Comparison of ENCODE assay signal across 21 cellular contexts in the genomic region with DNA sequence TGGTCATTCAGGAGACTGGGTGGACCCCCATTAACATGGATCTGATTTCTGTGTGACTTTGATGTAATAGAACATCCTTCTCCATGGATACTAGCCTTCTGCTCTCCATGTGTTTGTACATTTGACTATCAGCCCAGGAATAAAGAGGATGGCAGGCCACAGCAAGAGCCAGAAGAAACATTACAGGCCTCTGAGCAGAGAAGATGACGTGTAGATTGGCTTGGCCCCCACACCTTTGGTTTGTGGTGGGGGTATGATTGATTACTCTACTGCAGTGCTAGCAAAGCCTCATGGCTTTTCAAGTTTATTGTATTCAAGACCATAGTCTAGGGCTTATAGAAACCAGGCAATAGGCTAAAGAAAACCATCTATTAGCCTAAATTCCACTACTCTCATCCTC.
DNase-seq lines count a peak whose midpoint lies in the region; ATAC-seq and TF ChIP-seq lines count a peak whose summit lies in the region.
"Had no signal": no experiment of that assay in that cellular context is flagged by ENCODE, and none has a peak within 500 bp of the region (broad histone marks: within the 10 kb centered on the region; RNA-seq: fewer than 3 reads in every experiment).

No MANE protein-coding gene starts in this region.

- H3K9me1 ChIP-seq in IMR-90 (ENCODE audit: insufficient read depth, low read length) = peaks cover 6% of the 10 kb centered on the region; the same call in 1 of the 2 replicates

- no peak overlapping the region for H3K56ac ChIP-seq in IMR-90 (ENCODE audit: extremely low read depth, insufficient read depth, low read length)

- H4K8ac ChIP-seq in IMR-90 (ENCODE audit: low read depth in 2 of 2, low read length in 2 of 2) (no peak overlapping the region), neuronal stem cell (ENCODE audit: low read depth, low read length) (no peak overlapping the region)

- no peaks in the 10 kb centered on the region for H3K9me3 ChIP-seq in IMR-90 (ENCODE audit: control insufficient read depth, insufficient read depth, low read length)
- no peaks in the 10 kb centered on the region for H3K9me3 ChIP-seq in neuronal stem cell (replicated peaks in 1 of 2; ENCODE audit: control insufficient read depth in 2 of 2, insufficient read depth in 1 of 2, low read depth in 1 of 2, low read length in 2 of 2)
- H3K9me3 ChIP-seq: BLaER1 treated with 17β-estradiol and CSF1 and Interleukin-3, amounts not matched to agents 10 nM and 100 nM had no signal

- peak; percentile 21 for DNase-seq in activated CD4-positive, alpha-beta memory T cell treated with anti-CD3 and anti-CD28 coated beads for 36 hours
- DNase-seq in activated CD4-positive, alpha-beta memory T cell treated with anti-CD3 and anti-CD28 coated beads, Interleukin-2, amount 10 ng/mL, durations not matched to agents 7 days and 5 days = no peak
- DNase-seq in IMR-90 = peak; percentile 42
- DNase-seq in astrocyte of the cerebellum (ENCODE audit: low read depth) = peak; percentile 60
- no peak for DNase-seq in neuronal stem cell (ENCODE audit: low spot score)
- no peak for DNase-seq in NCI-H2196 (lab: John Stamatoyannopoulos, UW; ENCODE audit: unreplicated experiment)
- DNase-seq in hippocampal formation (lab: John Stamatoyannopoulos, UW) = no peak
- DNase-seq: CD8-positive, alpha-beta memory T cell; DMS79 treated with DMSO at 0.1 percent for 48 hours; NCI-H1048; NCI-H1436 treated with DMSO at 0.1 percent for 48 hours; NCI-H2029 treated with DMSO at 0.1 percent for 48 hours; NCI-H2171 treated with DMSO at 0.1 percent for 48 hours; NCI-H774; PC-9 had no signal

- no peaks in the 10 kb centered on the region for H3K9me3 Mint-ChIP-seq in activated CD4-positive, alpha-beta memory T cell treated with anti-CD3 and anti-CD28 coated beads for 36 hours
- no peaks in the 10 kb centered on the region for H3K9me3 Mint-ChIP-seq in activated CD4-positive, alpha-beta memory T cell treated with anti-CD3 and anti-CD28 coated beads, Interleukin-2, amount 10 ng/mL, durations not matched to agents 7 days and 5 days
- H3K9me3 Mint-ChIP-seq: CD8-positive, alpha-beta memory T cell; GM23338 had no signal

- H3K4ac ChIP-seq in IMR-90 (ENCODE audit: low read depth, low read length) (no peak overlapping the region), neuronal stem cell (ENCODE audit: low read length) (no peak overlapping the region)

- H3K9ac ChIP-seq in IMR-90 (ENCODE audit: low read depth, low read length) = no peak overlapping the region
- H3K9ac ChIP-seq in neuronal stem cell (ENCODE audit: low read depth, low read length, poor library complexity) = no peak overlapping the region
- H3K9ac ChIP-seq: BLaER1 treated with 17β-estradiol and CSF1 and Interleukin-3, amounts not matched to agents 10 nM and 100 nM; KMS-11 had no signal

- POLR2A ChIA-PET in activated CD4-positive, alpha-beta memory T cell treated with anti-CD3 and anti-CD28 coated beads for 36 hours (lab: Charles Lee) = no interaction called here
- POLR2A ChIA-PET in activated CD4-positive, alpha-beta memory T cell treated with anti-CD3 and anti-CD28 coated beads, Interleukin-2, amount 10 ng/mL, durations not matched to agents 7 days and 5 days (lab: Charles Lee) = no interaction called here
- POLR2A ChIA-PET in IMR-90 (lab: Charles Lee; ENCODE audit: unreplicated experiment) = no interaction called here

- no peak overlapping the region for H2BK15ac ChIP-seq in IMR-90 (ENCODE audit: low read depth, low read length)
- no peak overlapping the region for H2BK15ac ChIP-seq in neuronal stem cell (ENCODE audit: low read length)

- H3K79me1 ChIP-seq in IMR-90 (ENCODE audit: low read depth in 1 of 2, low read length in 2 of 2) (peaks cover 0 to 29% of the 10 kb centered on the region in 2 experiments; a peak in 2 of 4 replicates), neuronal stem cell (ENCODE audit: low read depth, low read length) (no peaks in the 10 kb centered on the region)

- no peak for TF ChIP-seq POLR2A in IMR-90 (IDR thresholded peaks at IDR 0.05; ENCODE audit: low read depth, low read length)

- intact Hi-C loops in activated CD4-positive, alpha-beta memory T cell treated with anti-CD3 and anti-CD28 coated beads for 36 hours (cut with micrococcal nuclease) = no loop called here
- intact Hi-C loops in IMR-90 (cut with micrococcal nuclease) = no loop called here

- CTCF ChIA-PET in activated CD4-positive, alpha-beta memory T cell treated with anti-CD3 and anti-CD28 coated beads for 36 hours (lab: Charles Lee) = no interaction called here
- CTCF ChIA-PET in activated CD4-positive, alpha-beta memory T cell treated with anti-CD3 and anti-CD28 coated beads, Interleukin-2, amount 10 ng/mL, durations not matched to agents 7 days and 5 days (lab: Charles Lee) = no interaction called here
- CTCF ChIA-PET in IMR-90 (lab: Yijun Ruan, JAX) = no interaction called here

- no peak overlapping the region for H3K27ac ChIP-seq in IMR-90 (ENCODE audit: insufficient read depth, low read length)
- no peak overlapping the region for H3K27ac ChIP-seq in neuronal stem cell (replicated peaks; ENCODE audit: low read length)
- H3K27ac ChIP-seq: BLaER1 treated with 17β-estradiol and CSF1 and Interleukin-3, amounts not matched to agents 10 nM and 100 nM; KMS-11; PC-9 had no signal

- no peak overlapping the region for H2BK5ac ChIP-seq in IMR-90 (ENCODE audit: low read depth, low read length, poor library complexity, severe bottlenecking)
- no peak overlapping the region for H2BK5ac ChIP-seq in neuronal stem cell (ENCODE audit: low read length)

- H2AK9ac ChIP-seq in IMR-90 (replicated peaks; ENCODE audit: low read depth, low read length, poor library complexity) = no peak overlapping the region

- H3K23ac ChIP-seq in IMR-90 (ENCODE audit: low read depth, low read length) (no peak overlapping the region), neuronal stem cell (ENCODE audit: low read depth, low read length, poor library complexity) (no peak overlapping the region)

- H4K91ac ChIP-seq in IMR-90 (ENCODE audit: insufficient read depth, low read depth, low read length) (no peak overlapping the region), neuronal stem cell (ENCODE audit: low read depth, low read length, poor library complexity) (no peak overlapping the region)

- H2BK20ac ChIP-seq in IMR-90 (ENCODE audit: low read depth, low read length) = no peak overlapping the region

- H3K4me1 Mint-ChIP-seq in activated CD4-positive, alpha-beta memory T cell treated with anti-CD3 and anti-CD28 coated beads for 36 hours (ENCODE audit: low read depth) = peaks cover 23% of the 10 kb centered on the region
- H3K4me1 Mint-ChIP-seq in activated CD4-positive, alpha-beta memory T cell treated with anti-CD3 and anti-CD28 coated beads, Interleukin-2, amount 10 ng/mL, durations not matched to agents 7 days and 5 days = peaks cover 57% of the 10 kb centered on the region

- H2AFZ ChIP-seq in IMR-90 (replicated peaks; ENCODE audit: low read length, poor library complexity) (no peak overlapping the region), neuronal stem cell (ENCODE audit: low read length) (peak overlapping the region; percentile 9)
- H2AFZ ChIP-seq: GM23338, PC-9 had no signal

- H3K4me3 Mint-ChIP-seq in activated CD4-positive, alpha-beta memory T cell treated with anti-CD3 and anti-CD28 coated beads for 36 hours = no peak overlapping the region
- H3K4me3 Mint-ChIP-seq in activated CD4-positive, alpha-beta memory T cell treated with anti-CD3 and anti-CD28 coated beads, Interleukin-2, amount 10 ng/mL, durations not matched to agents 7 days and 5 days = no peak overlapping the region
- H3K4me3 Mint-ChIP-seq: CD8-positive, alpha-beta memory T cell; GM23338 had no signal

- WGBS in IMR-90 (ENCODE audit: extremely low coverage in 2 of 2, insufficient read length in 1 of 2), 2 experiments = 50% methylated on average over 1 of the region's 1 CpG; no CpG with 5 or more reads in 1 of the 2 experiments
- no CpG with 5 or more reads among the region's 1 CpG for WGBS in neuronal stem cell (ENCODE audit: extremely low coverage in 2 of 2, insufficient read length in 2 of 2, insufficient replicate concordance in 1 of 2), 2 donors

- no peak overlapping the region for H2BK120ac ChIP-seq in IMR-90 (ENCODE audit: low read depth, low read length)
- H2BK120ac ChIP-seq in neuronal stem cell (ENCODE audit: low read depth, low read length) = no peak overlapping the region

- TF ChIP-seq CTCF in IMR-90 (conservative IDR thresholded peaks at IDR 0.05; ENCODE audit: low read depth, low read length) (no peak), astrocyte of the cerebellum (IDR thresholded peaks at IDR 0.05; ENCODE audit: low read depth, low read length, missing control alignments) (no peak)

- no peak overlapping the region for H4K5ac ChIP-seq in IMR-90 (ENCODE audit: low read depth, low read length)

- H4K20me1 ChIP-seq in IMR-90 (ENCODE audit: insufficient read depth, low read length) = peaks cover 8% of the 10 kb centered on the region; the same call in 1 of the 2 replicates

- in situ Hi-C loops in IMR-90 (cut with MboI; ENCODE audit: low sequenced_read_pairs) = no loop called here
- in situ Hi-C loops in astrocyte of the cerebellum (cut with HindIII; ENCODE audit: low sequenced_read_pairs) = no loop called here

- H3K27me3 ChIP-seq in IMR-90 (ENCODE audit: control insufficient read depth, insufficient read depth, low read length) (no peaks in the 10 kb centered on the region), neuronal stem cell (ENCODE audit: control insufficient read depth in 3 of 3, insufficient read depth in 3 of 3, low read depth in 1 of 3, low read length in 3 of 3) (no peaks in the 10 kb centered on the region)
- H3K27me3 ChIP-seq: BLaER1 treated with 17β-estradiol and CSF1 and Interleukin-3, amounts not matched to agents 10 nM and 100 nM had no signal

- H3K4me2 ChIP-seq in IMR-90 (ENCODE audit: low read depth, low read length) (no peak overlapping the region), neuronal stem cell (ENCODE audit: insufficient read depth, low read length, poor library complexity, severe bottlenecking) (no peak overlapping the region)
- H3K4me2 ChIP-seq: GM23338, KMS-11, PC-9 had no signal

- no peak overlapping the region for H2BK12ac ChIP-seq in neuronal stem cell (ENCODE audit: low read length)

- no peaks in the 10 kb centered on the region for H3K27me3 Mint-ChIP-seq in activated CD4-positive, alpha-beta memory T cell treated with anti-CD3 and anti-CD28 coated beads for 36 hours
- no peaks in the 10 kb centered on the region for H3K27me3 Mint-ChIP-seq in activated CD4-positive, alpha-beta memory T cell treated with anti-CD3 and anti-CD28 coated beads, Interleukin-2, amount 10 ng/mL, durations not matched to agents 7 days and 5 days

- peaks cover 6% of the 10 kb centered on the region; the same call in 1 of the 2 replicates for H3K4me1 ChIP-seq in IMR-90 (ENCODE audit: control insufficient read depth, insufficient read depth, low read length)
- peaks cover 14 to 17% of the 10 kb centered on the region in 2 donors for H3K4me1 ChIP-seq in neuronal stem cell (ENCODE audit: control insufficient read depth in 2 of 2, insufficient read depth in 1 of 2, low read depth in 1 of 2, low read length in 2 of 2)

- dilution Hi-C loops in IMR-90 (cut with HindIII; ENCODE audit: low sequenced_read_pairs, unreplicated experiment) = no loop called here

- no peak overlapping the region for H3K27ac Mint-ChIP-seq in activated CD4-positive, alpha-beta memory T cell treated with anti-CD3 and anti-CD28 coated beads for 36 hours
- H3K27ac Mint-ChIP-seq in activated CD4-positive, alpha-beta memory T cell treated with anti-CD3 and anti-CD28 coated beads, Interleukin-2, amount 10 ng/mL, durations not matched to agents 7 days and 5 days = no peak overlapping the region
- H3K27ac Mint-ChIP-seq: GM23338 had no signal

- H3K36me3 Mint-ChIP-seq in activated CD4-positive, alpha-beta memory T cell treated with anti-CD3 and anti-CD28 coated beads for 36 hours = peaks cover 2% of the 10 kb centered on the region
- peaks cover 35% of the 10 kb centered on the region for H3K36me3 Mint-ChIP-seq in activated CD4-positive, alpha-beta memory T cell treated with anti-CD3 and anti-CD28 coated beads, Interleukin-2, amount 10 ng/mL, durations not matched to agents 7 days and 5 days (ENCODE audit: low read depth)

- H3K18ac ChIP-seq in IMR-90 (ENCODE audit: low read depth, low read length) = no peak overlapping the region
- H3K18ac ChIP-seq in neuronal stem cell (ENCODE audit: low read length) = no peak overlapping the region

- no peak overlapping the region for H3K14ac ChIP-seq in IMR-90 (replicated peaks; ENCODE audit: low read depth, low read length)
- no peak overlapping the region for H3K14ac ChIP-seq in neuronal stem cell (ENCODE audit: low read length)

- ATAC-seq in IMR-90 (ENCODE audit: low read depth) = no peak
- no peak for ATAC-seq in HG03460 (IDR thresholded peaks at IDR 0.05; ENCODE audit: unreplicated experiment)
- ATAC-seq: GM23338, HCT116, HepG2 had no signal

- H3K4me3 ChIP-seq in IMR-90 (ENCODE audit: insufficient read depth, low read depth, low read length) = no peak overlapping the region
- no peak overlapping the region for H3K4me3 ChIP-seq in astrocyte of the cerebellum (ENCODE audit: low read depth, low read length)
- no peak overlapping the region for H3K4me3 ChIP-seq in neuronal stem cell (ENCODE audit: low read length in 2 of 2)
- H3K4me3 ChIP-seq: BLaER1 treated with 17β-estradiol and CSF1 and Interleukin-3, amounts not matched to agents 10 nM and 100 nM; GM23338; PC-9 had no signal

- H2AK5ac ChIP-seq in IMR-90 (ENCODE audit: low read depth, low read length) (no peak overlapping the region), neuronal stem cell (ENCODE audit: low read depth, low read length) (no peak overlapping the region)

- no peaks in the 10 kb centered on the region for H3K36me3 ChIP-seq in IMR-90 (ENCODE audit: control insufficient read depth, insufficient read depth, low read length)
- no peaks in the 10 kb centered on the region for H3K36me3 ChIP-seq in neuronal stem cell (replicated peaks in 1 of 2; ENCODE audit: control insufficient read depth in 2 of 2, insufficient read depth in 2 of 2, low read length in 2 of 2)
- H3K36me3 ChIP-seq: BLaER1 treated with 17β-estradiol and CSF1 and Interleukin-3, amounts not matched to agents 10 nM and 100 nM had no signal

- no TSS peak for BruUV-seq in IMR-90 (replicated peaks; lab: Mats Ljungman, UMichigan)

- TF ChIP-seq RAD21 in IMR-90 (IDR thresholded peaks at IDR 0.05; ENCODE audit: low read length) = no peak

Comparison
In these comparisons a context has a peak if more than half of its experiments do, and no peak if none do; other contexts are left out.
1. DNase-seq: peak in activated CD4-positive, alpha-beta memory T cell treated with anti-CD3 and anti-CD28 coated beads for 36 hours (single experiment), IMR-90 (single experiment) and astrocyte of the cerebellum (single experiment); none in activated CD4-positive, alpha-beta memory T cell treated with anti-CD3 and anti-CD28 coated beads, Interleukin-2, amount 10 ng/mL, durations not matched to agents 7 days and 5 days (single experiment), neuronal stem cell (single experiment), NCI-H2196 (single experiment) and hippocampal formation (0 of 2).